ENCODE assay signal across 19 cellular contexts in genomic region chr5:166907314-166907713, GRCh38.
DNase-seq lines count a peak whose midpoint lies in the region; ATAC-seq and TF ChIP-seq lines count a peak whose summit lies in the region.
"Had no signal": no experiment of that assay in that cellular context is flagged by ENCODE, and none has a peak within 500 bp of the region (broad histone marks: within the 10 kb centered on the region; RNA-seq: fewer than 3 reads in every experiment).

No MANE protein-coding gene starts in this region.

- H3K27me3 ChIP-seq in BE2C = no peaks in the 10 kb centered on the region
- H3K27me3 ChIP-seq: cardiac muscle cell, upper lobe of left lung had no signal

- TF ChIP-seq CTCF in cardiac fibroblast (IDR thresholded peaks at IDR 0.05; ENCODE audit: low read depth, low read length) = no peak
- TF ChIP-seq CTCF in BE2C (IDR thresholded peaks at IDR 0.05; ENCODE audit: low read depth, low read length) = no peak

- no peak overlapping the region for H3K4me3 ChIP-seq in cardiac fibroblast (replicated peaks in 1 of 2; ENCODE audit: low read depth in 2 of 2, low read length in 2 of 2)
- H3K4me3 ChIP-seq in BE2C (ENCODE audit: low read depth, low read length) = no peak overlapping the region
- H3K4me3 ChIP-seq: cardiac muscle cell, left ventricle myocardium inferior, upper lobe of left lung had no signal

- H3K4me1 ChIP-seq in BE2C = no peaks in the 10 kb centered on the region
- H3K4me1 ChIP-seq: left ventricle myocardium inferior, upper lobe of left lung had no signal

- no peak for ATAC-seq in HG03045 (IDR thresholded peaks at IDR 0.05; ENCODE audit: unreplicated experiment)
- no peak for ATAC-seq in HG03565 (IDR thresholded peaks at IDR 0.05; ENCODE audit: unreplicated experiment)
- ATAC-seq: activated CD4-positive, alpha-beta T cell treated with anti-CD3 and anti-CD28 coated beads for 36 hours; activated T-cell treated with anti-CD3 and anti-CD28 coated beads, Interleukin-2, amount 50 U/mL, for 72 hours; Right ventricle myocardium inferior had no signal

- DNase-seq in A172 (ENCODE audit: low spot score) (peak; percentile 39), NCI-H226 (peak; percentile 92), cardiac fibroblast (ENCODE audit: low read depth in 2 of 2) (peak; percentile 48 to 58), glomerular visceral epithelial cell (ENCODE audit: extremely low spot score) (peak; percentile 31), BE2C (no peak), COLO668 (lab: John Stamatoyannopoulos, UW; ENCODE audit: unreplicated experiment) (no peak)
- DNase-seq: activated CD4-positive, alpha-beta T cell treated with anti-CD3 and anti-CD28 coated beads for 36 hours; activated T-cell treated with anti-CD3 and anti-CD28 coated beads, Interleukin-2, amount 50 U/mL, for 72 hours; C1 segment of cervical spinal cord; HFFc6; left ventricle myocardium inferior; NCI-H524 treated with DMSO at 0.1 percent for 48 hours; stimulated activated CD4-positive, alpha-beta T cell treated with anti-CD3 and anti-CD28 coated beads, Interleukin-12 subunit alpha, Interleukin-12 subunit beta, amount 100 ng/mL, for 4 hours; SW 1271; upper lobe of left lung had no signal

- no peaks in the 10 kb centered on the region for H3K36me3 ChIP-seq in BE2C
- H3K36me3 ChIP-seq: cardiac muscle cell, left ventricle myocardium inferior, upper lobe of left lung had no signal

- no peaks in the 10 kb centered on the region; the same call in 1 of the 2 replicates for H3K9me3 ChIP-seq in BE2C
- H3K9me3 ChIP-seq: left ventricle myocardium inferior, upper lobe of left lung had no signal

Comparison
In these comparisons a context has a peak if more than half of its experiments do, and no peak if none do; other contexts are left out.
1. DNase-seq: peak in A172 (single experiment), NCI-H226 (single experiment), cardiac fibroblast (2 of 2) and glomerular visceral epithelial cell (single experiment); none in BE2C (single experiment) and COLO668 (single experiment).